In the genomic region with DNA sequence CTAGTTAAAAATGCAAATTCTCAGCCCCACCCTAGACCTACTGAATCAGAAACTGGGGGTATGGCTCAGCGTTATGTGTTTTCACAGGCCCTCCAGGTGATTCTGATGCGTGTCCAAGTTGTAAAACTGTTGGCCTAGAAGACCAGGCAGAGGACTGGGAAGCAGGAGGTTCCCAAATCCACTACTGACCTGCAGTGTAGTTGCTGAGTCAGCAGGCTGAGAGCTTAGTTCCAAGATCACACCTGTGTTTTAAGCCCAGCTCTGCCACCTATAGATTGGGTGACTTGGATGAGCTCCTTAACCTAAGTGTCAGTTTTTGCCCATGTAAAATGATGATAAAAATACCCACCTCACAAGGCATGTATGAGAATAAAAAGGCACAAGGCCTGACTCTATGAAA, we compare ENCODE assay signal across 22 cellular contexts. TPM values are rescaled to one million over a fixed set of nuclear protein-coding genes. Genes with fewer than 3 reads are reported as not detected.
A peak's percentile ranks its signal among the peaks of the same experiment; 100 is the strongest.
DNase-seq lines count a peak whose midpoint lies in the region; FAIRE-seq and TF ChIP-seq lines count a peak whose summit lies in the region.
"Had no signal": no experiment of that assay in that cellular context is flagged by ENCODE, and none has a peak within 500 bp of the region (broad histone marks: within the 10 kb centered on the region; RNA-seq: fewer than 3 reads in every experiment).

No MANE protein-coding gene starts in this region.

- H4K20me1 ChIP-seq in OCI-LY3 (ENCODE audit: insufficient read depth, low read length) (no peaks in the 10 kb centered on the region), endothelial cell of umbilical vein (replicated peaks; ENCODE audit: control insufficient read depth, extremely low read depth, insufficient read depth, low read length) (no peaks in the 10 kb centered on the region)

- H3K27me3 ChIP-seq in OCI-LY3 (ENCODE audit: low read depth, low read length), result peaks cover 56% of the 10 kb centered on the region
- peaks cover 66 to 86% of the 10 kb centered on the region in 2 experiments for H3K27me3 ChIP-seq in endothelial cell of umbilical vein (ENCODE audit: control insufficient read depth in 2 of 2, insufficient read depth in 2 of 2, low read length in 2 of 2)
- H3K27me3 ChIP-seq: ascending aorta had no signal

- H3K4me1 ChIP-seq in OCI-LY3 (ENCODE audit: low read length), result peaks cover 47% of the 10 kb centered on the region
- peaks cover 5% of the 10 kb centered on the region for H3K4me1 ChIP-seq in endothelial cell of umbilical vein (ENCODE audit: control insufficient read depth, extremely low read depth, insufficient read depth, low read length)

- H3K4me2 ChIP-seq in OCI-LY3 (ENCODE audit: low read length) (peak overlapping the region; percentile 94; the same call in 1 of the 2 replicates), endothelial cell of umbilical vein (ENCODE audit: insufficient read depth, low read length) (no peak overlapping the region)

- H2AFZ ChIP-seq in OCI-LY3 (ENCODE audit: low read depth, low read length) (no peak overlapping the region), endothelial cell of umbilical vein (ENCODE audit: low read depth, low read length) (no peak overlapping the region)

- no peaks in the 10 kb centered on the region for H3K36me3 Mint-ChIP-seq in neural crest cell (ENCODE audit: low read depth)
- H3K36me3 Mint-ChIP-seq: activated CD4-positive, alpha-beta memory T cell treated with anti-CD3 and anti-CD28 coated beads for 36 hours had no signal

- H3K9me3 Mint-ChIP-seq in neural crest cell, result no peaks in the 10 kb centered on the region
- H3K9me3 Mint-ChIP-seq: activated CD4-positive, alpha-beta memory T cell treated with anti-CD3 and anti-CD28 coated beads for 36 hours; stimulated activated naive CD8-positive, alpha-beta T cell treated with anti-CD3 and anti-CD28 coated beads, Interleukin-15, Interleukin-2, amounts not matched to agents 100 ng/mL and 50 ng/mL, for 24 hours had no signal

- dilution Hi-C loops in endothelial cell of umbilical vein (cut with MboI; ENCODE audit: extremely low pct_ligation_motif_present, low sequenced_read_pairs), result no loop called here

- H3K9me1 ChIP-seq in endothelial cell of umbilical vein (replicated peaks; ENCODE audit: control insufficient read depth, extremely low read depth, insufficient read depth, low read length), result no peaks in the 10 kb centered on the region

- H3K4me3 ChIP-seq in OCI-LY3 (ENCODE audit: low read length), result no peak overlapping the region
- no peak overlapping the region for H3K4me3 ChIP-seq in endothelial cell of umbilical vein (replicated peaks in 1 of 3; ENCODE audit: insufficient read depth in 1 of 3, low read depth in 1 of 3, low read length in 3 of 3)

- H3K36me3 ChIP-seq in OCI-LY3 (replicated peaks; ENCODE audit: low read depth, low read length), result no peaks in the 10 kb centered on the region
- no peaks in the 10 kb centered on the region for H3K36me3 ChIP-seq in endothelial cell of umbilical vein (ENCODE audit: control insufficient read depth in 2 of 2, extremely low read depth in 1 of 2, insufficient read depth in 2 of 2, low read length in 2 of 2)
- H3K36me3 ChIP-seq: ascending aorta, gastrocnemius medialis, left lung, upper lobe of left lung had no signal

- H3K27ac Mint-ChIP-seq in neural crest cell (ENCODE audit: unreplicated experiment), result no peak overlapping the region
- H3K27ac Mint-ChIP-seq: activated CD4-positive, alpha-beta memory T cell treated with anti-CD3 and anti-CD28 coated beads for 36 hours; stimulated activated naive CD8-positive, alpha-beta T cell treated with anti-CD3 and anti-CD28 coated beads, Interleukin-15, Interleukin-2, amounts not matched to agents 100 ng/mL and 50 ng/mL, for 24 hours had no signal

- H3K9ac ChIP-seq in OCI-LY3 (ENCODE audit: low read length) (no peak overlapping the region), endothelial cell of umbilical vein (replicated peaks; ENCODE audit: extremely low read depth, insufficient read depth, low read length) (no peak overlapping the region)

- H3K4me3 Mint-ChIP-seq in neural crest cell, result peak overlapping the region; percentile 28
- H3K4me3 Mint-ChIP-seq: activated CD4-positive, alpha-beta memory T cell treated with anti-CD3 and anti-CD28 coated beads for 36 hours had no signal

- H3K9me3 ChIP-seq in OCI-LY3 (ENCODE audit: insufficient read depth, low read length) (no peaks in the 10 kb centered on the region), endothelial cell of umbilical vein (replicated peaks; ENCODE audit: control insufficient read depth, insufficient read depth, low read length) (no peaks in the 10 kb centered on the region)
- H3K9me3 ChIP-seq: ascending aorta, gastrocnemius medialis, left lung, upper lobe of left lung had no signal

- DNase-seq in HT-29 (ENCODE audit: low spot score) (peak; percentile 53), endothelial cell of umbilical vein (ENCODE audit: low read depth, low spot score) (no peak), neural crest cell (ENCODE audit: low read depth, low spot score) (no peak), AML-193 (lab: John Stamatoyannopoulos, UW) (no peak), NCI-H524 treated with DMSO at 0.1 percent for 48 hours (lab: John Stamatoyannopoulos, UW) (no peak)
- DNase-seq in activated T-cell treated with anti-CD3 and anti-CD28 coated beads, Interleukin-2, amount 50 U/mL, for 48 hours, result no peak
- DNase-seq: activated CD4-positive, alpha-beta memory T cell treated with anti-CD3 and anti-CD28 coated beads for 36 hours; activated naive CD4-positive, alpha-beta T cell treated with anti-CD3 and anti-CD28 coated beads, Interleukin-2, amount 50 U/mL, for 16 hours; COR-L47; gastrocnemius medialis; GM23248; left lung; NCI-H1092; NCI-H2107; NCI-H774; right cardiac atrium; upper lobe of left lung had no signal

- peak; percentile 4 for FAIRE-seq in endothelial cell of umbilical vein (lab: Jason Lieb, UNC)
- FAIRE-seq: colon had no signal

- intact Hi-C loops in endothelial cell of umbilical vein (cut with micrococcal nuclease), result no loop called here

- POLR2A ChIA-PET in endothelial cell of umbilical vein (lab: Charles Lee), result no interaction called here

- H3K27ac ChIP-seq in OCI-LY3 (ENCODE audit: low read length) (no peak overlapping the region), endothelial cell of umbilical vein (ENCODE audit: insufficient read depth, low read depth, low read length) (no peak overlapping the region)
- H3K27ac ChIP-seq: ascending aorta, gastrocnemius medialis, GM23248, left lung, upper lobe of left lung had no signal

- no peak for TF ChIP-seq POLR2A in endothelial cell of umbilical vein (IDR thresholded peaks at IDR 0.05; ENCODE audit: low read depth, low read length)

- H3K27me3 Mint-ChIP-seq in neural crest cell (ENCODE audit: low read depth), result peaks cover 90% of the 10 kb centered on the region

- peaks cover 17% of the 10 kb centered on the region for H3K4me1 Mint-ChIP-seq in neural crest cell

- no TSS peak for BruUV-seq in endothelial cell of umbilical vein (replicated peaks; lab: Mats Ljungman, UMichigan)

- CTCF ChIA-PET in endothelial cell of umbilical vein (lab: Charles Lee), result interaction anchor here (1.3 kb wide), 1 partner anchor 172 kb away, joined by 3 read pairs; no protein-coding TSS in a partner anchor

- no peak; the same call in 1 of the 2 replicates for TF ChIP-seq CTCF in OCI-LY3 (IDR thresholded peaks at IDR 0.05; ENCODE audit: low read depth, low read length)
- no peak for TF ChIP-seq CTCF in endothelial cell of umbilical vein (IDR thresholded peaks at IDR 0.05; ENCODE audit: extremely low read depth in 1 of 2, insufficient read depth in 1 of 2, low read depth in 1 of 2, low read length in 2 of 2)
- no peak for TF ChIP-seq CTCF in neural crest cell (conservative IDR thresholded peaks at IDR 0.05)

- H3K79me2 ChIP-seq in OCI-LY3 (ENCODE audit: low read length) (no peaks in the 10 kb centered on the region), endothelial cell of umbilical vein (ENCODE audit: control insufficient read depth, insufficient read depth, low read length) (no peaks in the 10 kb centered on the region)

TF ChIP-seq in endothelial cell of umbilical vein, 7 proteins besides CTCF, POLR2A, EP300 and RAD21:
- TF ChIP-seq GATA2 (IDR thresholded peaks at IDR 0.05; ENCODE audit: insufficient read depth, insufficient read length, low read depth, low read length), result no peak
- no peak for TF ChIP-seq FOS (IDR thresholded peaks at IDR 0.05; ENCODE audit: borderline replicate concordance, insufficient read depth, low read length)
- TF ChIP-seq JUN (IDR thresholded peaks at IDR 0.05; ENCODE audit: borderline replicate concordance, insufficient read depth, insufficient read length, low read depth), result no peak
- no peak for TF ChIP-seq POLR2AphosphoS5 (IDR thresholded peaks at IDR 0.05; ENCODE audit: insufficient read depth, low read depth, low read length)
- TF ChIP-seq EZH2 (IDR thresholded peaks at IDR 0.05; ENCODE audit: borderline replicate concordance, low read depth, low read length, severe bottlenecking), result no peak
- TF ChIP-seq, protein P1, sequence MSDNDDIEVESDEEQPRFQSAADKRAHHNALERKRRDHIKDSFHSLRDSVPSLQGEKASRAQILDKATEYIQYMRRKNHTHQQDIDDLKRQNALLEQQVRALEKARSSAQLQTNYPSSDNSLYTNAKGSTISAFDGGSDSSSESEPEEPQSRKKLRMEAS (IDR thresholded peaks at IDR 0.05; ENCODE audit: insufficient read depth, insufficient read length), result no peak
- no peak for TF ChIP-seq MYC (IDR thresholded peaks at IDR 0.05; ENCODE audit: low read depth, low read length)

RNA-seq across cellular contexts. Expression of a gene that starts 4.1 kb away (rescaled TPM):
- 5.5 and 9.0 TPM in 2 replicates for total RNA-seq in HT-29 (2014; rRNA removed; shearing (Covaris generic))
- not detected in 2 replicates for total RNA-seq in endothelial cell of umbilical vein
- polyA plus RNA-seq in endothelial cell of umbilical vein, result not detected in 2 replicates
- not detected in 2 replicates for polyA plus RNA-seq in endothelial cell of umbilical vein (2011; cell fraction: cytosol; rRNA removed)
- not detected in 2 replicates for polyA plus RNA-seq in endothelial cell of umbilical vein (2011; cell fraction: nucleus; rRNA removed)
- polyA plus RNA-seq in endothelial cell of umbilical vein (2012), result not detected in 2 replicates
- polyA minus RNA-seq in endothelial cell of umbilical vein, result not detected in 2 replicates
- not detected for polyA minus RNA-seq in endothelial cell of umbilical vein (2011; cell fraction: cytosol; rRNA and poly(A)+ RNA removed)
- polyA minus RNA-seq in endothelial cell of umbilical vein (2011; cell fraction: nucleus; rRNA and poly(A)+ RNA removed), result not detected in 2 replicates
- total RNA-seq in neural crest cell, result 0.12 TPM in 1 of 2 replicates, not detected in the other
- total RNA-seq: activated CD4-positive, alpha-beta memory T cell treated with anti-CD3 and anti-CD28 coated beads for 36 hours; ascending aorta; gastrocnemius medialis; GM23248; RPMI7951 had no signal
- polyA plus RNA-seq: GM23248, right cardiac atrium had no signal
